In the genomic region with DNA sequence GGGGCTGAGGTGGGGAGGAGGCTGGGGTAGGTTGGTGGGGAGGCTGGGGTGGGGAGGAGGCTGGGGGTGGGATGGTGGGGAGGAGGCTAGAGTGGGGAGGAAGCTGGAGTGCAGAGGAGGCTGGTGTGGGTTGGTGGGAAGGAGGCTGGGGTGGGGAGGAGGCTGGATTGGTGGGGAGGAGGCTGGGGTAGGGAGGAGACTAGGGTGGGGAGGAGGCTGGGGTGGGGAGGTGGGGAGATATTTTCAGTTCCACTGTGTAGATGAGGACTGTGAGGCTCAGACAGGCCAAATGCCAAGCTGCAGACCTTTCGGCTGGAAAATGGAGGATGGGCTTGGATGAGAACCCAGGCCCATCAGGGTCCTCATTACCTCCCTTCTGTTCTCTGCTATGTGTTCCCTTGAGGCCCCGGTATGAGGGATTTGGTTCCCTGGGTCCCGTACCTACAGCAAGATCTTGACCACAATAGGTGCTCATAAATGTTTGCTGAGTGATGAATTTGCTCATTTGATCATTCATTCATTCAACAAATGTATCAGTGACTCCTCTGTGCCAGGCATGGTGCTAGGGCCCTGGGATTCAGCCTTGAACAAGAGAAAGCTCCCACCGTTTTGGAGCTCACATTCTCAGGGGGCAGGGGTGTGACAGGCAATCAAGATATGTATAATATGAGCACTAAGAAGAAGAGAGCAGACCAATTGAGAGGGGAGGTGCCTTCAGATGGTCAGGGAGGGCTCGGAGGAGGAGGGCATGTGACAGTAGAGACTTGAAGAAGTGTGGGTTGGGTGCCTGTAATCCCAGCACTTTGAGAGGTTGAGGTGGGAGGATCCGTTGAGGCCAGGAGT, we compare ENCODE assay signal across 3 cellular contexts.
TF ChIP-seq lines count a peak whose summit lies in the region.

No MANE protein-coding gene starts in this region.

TF ChIP-seq in SK-N-SH, 30 proteins besides CTCF, POLR2A, EP300 and RAD21 (continued from another document):
- TF ChIP-seq, protein P1, sequence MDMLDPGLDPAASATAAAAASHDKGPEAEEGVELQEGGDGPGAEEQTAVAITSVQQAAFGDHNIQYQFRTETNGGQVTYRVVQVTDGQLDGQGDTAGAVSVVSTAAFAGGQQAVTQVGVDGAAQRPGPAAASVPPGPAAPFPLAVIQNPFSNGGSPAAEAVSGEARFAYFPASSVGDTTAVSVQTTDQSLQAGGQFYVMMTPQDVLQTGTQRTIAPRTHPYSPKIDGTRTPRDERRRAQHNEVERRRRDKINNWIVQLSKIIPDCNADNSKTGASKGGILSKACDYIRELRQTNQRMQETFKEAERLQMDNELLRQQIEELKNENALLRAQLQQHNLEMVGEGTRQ (IDR thresholded peaks at IDR 0.05; ENCODE audit: borderline replicate concordance, low read depth, low read length): no peak

TF ChIP-seq in SK-N-SH treated with all-trans-retinoic acid at 6 μM for 48 hours, 23 proteins besides CTCF, POLR2A, EP300 and RAD21 (continued from another document):
- TF ChIP-seq, protein P2, sequence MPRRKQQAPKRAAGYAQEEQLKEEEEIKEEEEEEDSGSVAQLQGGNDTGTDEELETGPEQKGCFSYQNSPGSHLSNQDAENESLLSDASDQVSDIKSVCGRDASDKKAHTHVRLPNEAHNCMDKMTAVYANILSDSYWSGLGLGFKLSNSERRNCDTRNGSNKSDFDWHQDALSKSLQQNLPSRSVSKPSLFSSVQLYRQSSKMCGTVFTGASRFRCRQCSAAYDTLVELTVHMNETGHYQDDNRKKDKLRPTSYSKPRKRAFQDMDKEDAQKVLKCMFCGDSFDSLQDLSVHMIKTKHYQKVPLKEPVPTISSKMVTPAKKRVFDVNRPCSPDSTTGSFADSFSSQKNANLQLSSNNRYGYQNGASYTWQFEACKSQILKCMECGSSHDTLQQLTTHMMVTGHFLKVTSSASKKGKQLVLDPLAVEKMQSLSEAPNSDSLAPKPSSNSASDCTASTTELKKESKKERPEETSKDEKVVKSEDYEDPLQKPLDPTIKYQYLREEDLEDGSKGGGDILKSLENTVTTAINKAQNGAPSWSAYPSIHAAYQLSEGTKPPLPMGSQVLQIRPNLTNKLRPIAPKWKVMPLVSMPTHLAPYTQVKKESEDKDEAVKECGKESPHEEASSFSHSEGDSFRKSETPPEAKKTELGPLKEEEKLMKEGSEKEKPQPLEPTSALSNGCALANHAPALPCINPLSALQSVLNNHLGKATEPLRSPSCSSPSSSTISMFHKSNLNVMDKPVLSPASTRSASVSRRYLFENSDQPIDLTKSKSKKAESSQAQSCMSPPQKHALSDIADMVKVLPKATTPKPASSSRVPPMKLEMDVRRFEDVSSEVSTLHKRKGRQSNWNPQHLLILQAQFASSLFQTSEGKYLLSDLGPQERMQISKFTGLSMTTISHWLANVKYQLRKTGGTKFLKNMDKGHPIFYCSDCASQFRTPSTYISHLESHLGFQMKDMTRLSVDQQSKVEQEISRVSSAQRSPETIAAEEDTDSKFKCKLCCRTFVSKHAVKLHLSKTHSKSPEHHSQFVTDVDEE (CRISPR knock-in tag; IDR thresholded peaks at IDR 0.05): no peak
- no peak for TF ChIP-seq ZNF8 (CRISPR knock-in tag; IDR thresholded peaks at IDR 0.05)
- TF ChIP-seq OSR1 (CRISPR knock-in tag; IDR thresholded peaks at IDR 0.05): no peak
- no peak for TF ChIP-seq ZNF70 (CRISPR knock-in tag; IDR thresholded peaks at IDR 0.05)
- no peak for TF ChIP-seq RARB (CRISPR knock-in tag; IDR thresholded peaks at IDR 0.05)
- no peak for TF ChIP-seq ARNTL (CRISPR knock-in tag; IDR thresholded peaks at IDR 0.05; ENCODE audit: borderline replicate concordance, low read depth)

TF ChIP-seq in WTC11, 78 proteins besides CTCF, POLR2A, EP300 and RAD21 (continued from another document):
- TF ChIP-seq, protein P3, sequence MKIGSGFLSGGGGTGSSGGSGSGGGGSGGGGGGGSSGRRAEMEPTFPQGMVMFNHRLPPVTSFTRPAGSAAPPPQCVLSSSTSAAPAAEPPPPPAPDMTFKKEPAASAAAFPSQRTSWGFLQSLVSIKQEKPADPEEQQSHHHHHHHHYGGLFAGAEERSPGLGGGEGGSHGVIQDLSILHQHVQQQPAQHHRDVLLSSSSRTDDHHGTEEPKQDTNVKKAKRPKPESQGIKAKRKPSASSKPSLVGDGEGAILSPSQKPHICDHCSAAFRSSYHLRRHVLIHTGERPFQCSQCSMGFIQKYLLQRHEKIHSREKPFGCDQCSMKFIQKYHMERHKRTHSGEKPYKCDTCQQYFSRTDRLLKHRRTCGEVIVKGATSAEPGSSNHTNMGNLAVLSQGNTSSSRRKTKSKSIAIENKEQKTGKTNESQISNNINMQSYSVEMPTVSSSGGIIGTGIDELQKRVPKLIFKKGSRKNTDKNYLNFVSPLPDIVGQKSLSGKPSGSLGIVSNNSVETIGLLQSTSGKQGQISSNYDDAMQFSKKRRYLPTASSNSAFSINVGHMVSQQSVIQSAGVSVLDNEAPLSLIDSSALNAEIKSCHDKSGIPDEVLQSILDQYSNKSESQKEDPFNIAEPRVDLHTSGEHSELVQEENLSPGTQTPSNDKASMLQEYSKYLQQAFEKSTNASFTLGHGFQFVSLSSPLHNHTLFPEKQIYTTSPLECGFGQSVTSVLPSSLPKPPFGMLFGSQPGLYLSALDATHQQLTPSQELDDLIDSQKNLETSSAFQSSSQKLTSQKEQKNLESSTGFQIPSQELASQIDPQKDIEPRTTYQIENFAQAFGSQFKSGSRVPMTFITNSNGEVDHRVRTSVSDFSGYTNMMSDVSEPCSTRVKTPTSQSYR (CRISPR knock-in tag; IDR thresholded peaks at IDR 0.05): no peak
- TF ChIP-seq, protein P4, sequence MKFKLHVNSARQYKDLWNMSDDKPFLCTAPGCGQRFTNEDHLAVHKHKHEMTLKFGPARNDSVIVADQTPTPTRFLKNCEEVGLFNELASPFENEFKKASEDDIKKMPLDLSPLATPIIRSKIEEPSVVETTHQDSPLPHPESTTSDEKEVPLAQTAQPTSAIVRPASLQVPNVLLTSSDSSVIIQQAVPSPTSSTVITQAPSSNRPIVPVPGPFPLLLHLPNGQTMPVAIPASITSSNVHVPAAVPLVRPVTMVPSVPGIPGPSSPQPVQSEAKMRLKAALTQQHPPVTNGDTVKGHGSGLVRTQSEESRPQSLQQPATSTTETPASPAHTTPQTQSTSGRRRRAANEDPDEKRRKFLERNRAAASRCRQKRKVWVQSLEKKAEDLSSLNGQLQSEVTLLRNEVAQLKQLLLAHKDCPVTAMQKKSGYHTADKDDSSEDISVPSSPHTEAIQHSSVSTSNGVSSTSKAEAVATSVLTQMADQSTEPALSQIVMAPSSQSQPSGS (CRISPR knock-in tag; IDR thresholded peaks at IDR 0.05; ENCODE audit: borderline replicate concordance, low read depth): no peak
- TF ChIP-seq, protein P5, sequence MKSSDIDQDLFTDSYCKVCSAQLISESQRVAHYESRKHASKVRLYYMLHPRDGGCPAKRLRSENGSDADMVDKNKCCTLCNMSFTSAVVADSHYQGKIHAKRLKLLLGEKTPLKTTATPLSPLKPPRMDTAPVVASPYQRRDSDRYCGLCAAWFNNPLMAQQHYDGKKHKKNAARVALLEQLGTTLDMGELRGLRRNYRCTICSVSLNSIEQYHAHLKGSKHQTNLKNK (CRISPR knock-in tag; IDR thresholded peaks at IDR 0.05): no peak
- TF ChIP-seq, protein P6, sequence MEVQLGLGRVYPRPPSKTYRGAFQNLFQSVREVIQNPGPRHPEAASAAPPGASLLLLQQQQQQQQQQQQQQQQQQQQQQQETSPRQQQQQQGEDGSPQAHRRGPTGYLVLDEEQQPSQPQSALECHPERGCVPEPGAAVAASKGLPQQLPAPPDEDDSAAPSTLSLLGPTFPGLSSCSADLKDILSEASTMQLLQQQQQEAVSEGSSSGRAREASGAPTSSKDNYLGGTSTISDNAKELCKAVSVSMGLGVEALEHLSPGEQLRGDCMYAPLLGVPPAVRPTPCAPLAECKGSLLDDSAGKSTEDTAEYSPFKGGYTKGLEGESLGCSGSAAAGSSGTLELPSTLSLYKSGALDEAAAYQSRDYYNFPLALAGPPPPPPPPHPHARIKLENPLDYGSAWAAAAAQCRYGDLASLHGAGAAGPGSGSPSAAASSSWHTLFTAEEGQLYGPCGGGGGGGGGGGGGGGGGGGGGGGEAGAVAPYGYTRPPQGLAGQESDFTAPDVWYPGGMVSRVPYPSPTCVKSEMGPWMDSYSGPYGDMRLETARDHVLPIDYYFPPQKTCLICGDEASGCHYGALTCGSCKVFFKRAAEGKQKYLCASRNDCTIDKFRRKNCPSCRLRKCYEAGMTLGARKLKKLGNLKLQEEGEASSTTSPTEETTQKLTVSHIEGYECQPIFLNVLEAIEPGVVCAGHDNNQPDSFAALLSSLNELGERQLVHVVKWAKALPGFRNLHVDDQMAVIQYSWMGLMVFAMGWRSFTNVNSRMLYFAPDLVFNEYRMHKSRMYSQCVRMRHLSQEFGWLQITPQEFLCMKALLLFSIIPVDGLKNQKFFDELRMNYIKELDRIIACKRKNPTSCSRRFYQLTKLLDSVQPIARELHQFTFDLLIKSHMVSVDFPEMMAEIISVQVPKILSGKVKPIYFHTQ (CRISPR knock-in tag; IDR thresholded peaks at IDR 0.05): no peak
